Comparison of ENCODE assay signal across 1 cellular context in genomic region chr7:32474008-32474407, GRCh38.
A peak's percentile ranks its signal among the peaks of the same experiment; 100 is the strongest.
TF ChIP-seq lines count a peak whose summit lies in the region.

No MANE protein-coding gene starts in this region.

TF ChIP-seq in K562, 482 proteins besides CTCF, POLR2A, EP300 and RAD21:
- TF ChIP-seq, protein P1, sequence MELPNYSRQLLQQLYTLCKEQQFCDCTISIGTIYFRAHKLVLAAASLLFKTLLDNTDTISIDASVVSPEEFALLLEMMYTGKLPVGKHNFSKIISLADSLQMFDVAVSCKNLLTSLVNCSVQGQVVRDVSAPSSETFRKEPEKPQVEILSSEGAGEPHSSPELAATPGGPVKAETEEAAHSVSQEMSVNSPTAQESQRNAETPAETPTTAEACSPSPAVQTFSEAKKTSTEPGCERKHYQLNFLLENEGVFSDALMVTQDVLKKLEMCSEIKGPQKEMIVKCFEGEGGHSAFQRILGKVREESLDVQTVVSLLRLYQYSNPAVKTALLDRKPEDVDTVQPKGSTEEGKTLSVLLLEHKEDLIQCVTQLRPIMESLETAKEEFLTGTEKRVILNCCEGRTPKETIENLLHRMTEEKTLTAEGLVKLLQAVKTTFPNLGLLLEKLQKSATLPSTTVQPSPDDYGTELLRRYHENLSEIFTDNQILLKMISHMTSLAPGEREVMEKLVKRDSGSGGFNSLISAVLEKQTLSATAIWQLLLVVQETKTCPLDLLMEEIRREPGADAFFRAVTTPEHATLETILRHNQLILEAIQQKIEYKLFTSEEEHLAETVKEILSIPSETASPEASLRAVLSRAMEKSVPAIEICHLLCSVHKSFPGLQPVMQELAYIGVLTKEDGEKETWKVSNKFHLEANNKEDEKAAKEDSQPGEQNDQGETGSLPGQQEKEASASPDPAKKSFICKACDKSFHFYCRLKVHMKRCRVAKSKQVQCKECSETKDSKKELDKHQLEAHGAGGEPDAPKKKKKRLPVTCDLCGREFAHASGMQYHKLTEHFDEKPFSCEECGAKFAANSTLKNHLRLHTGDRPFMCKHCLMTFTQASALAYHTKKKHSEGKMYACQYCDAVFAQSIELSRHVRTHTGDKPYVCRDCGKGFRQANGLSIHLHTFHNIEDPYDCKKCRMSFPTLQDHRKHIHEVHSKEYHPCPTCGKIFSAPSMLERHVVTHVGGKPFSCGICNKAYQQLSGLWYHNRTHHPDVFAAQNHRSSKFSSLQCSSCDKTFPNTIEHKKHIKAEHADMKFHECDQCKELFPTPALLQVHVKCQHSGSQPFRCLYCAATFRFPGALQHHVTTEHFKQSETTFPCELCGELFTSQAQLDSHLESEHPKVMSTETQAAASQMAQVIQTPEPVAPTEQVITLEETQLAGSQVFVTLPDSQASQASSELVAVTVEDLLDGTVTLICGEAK (IDR thresholded peaks at IDR 0.05): peak; percentile 85
- TF ChIP-seq, protein P1 (CRISPR knock-in tag; IDR thresholded peaks at IDR 0.05): peak; percentile 75
- TF ChIP-seq ZSCAN32 (CRISPR knock-in tag; IDR thresholded peaks at IDR 0.05): no peak
